ENCODE assay signal across 24 cellular contexts in the genomic region with DNA sequence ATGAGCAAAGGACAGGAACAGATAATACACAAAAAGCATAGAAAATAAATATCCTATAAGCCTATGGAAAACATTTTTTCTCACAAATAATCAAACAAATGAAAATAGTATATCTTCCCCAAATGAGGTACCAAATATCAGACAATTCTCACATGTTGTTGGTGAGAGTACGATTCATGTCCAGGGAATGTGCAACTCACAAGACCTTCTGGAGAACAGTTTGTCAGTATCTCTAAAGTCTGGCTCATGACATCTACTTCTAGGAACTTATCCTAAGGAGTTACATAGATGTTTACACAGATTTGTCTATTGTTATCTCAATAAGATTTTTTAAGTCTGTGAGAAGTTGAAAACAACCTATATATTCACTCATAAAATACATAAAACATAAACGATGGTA.
A peak's percentile ranks its signal among the peaks of the same experiment; 100 is the strongest.
DNase-seq lines count a peak whose midpoint lies in the region; ATAC-seq, FAIRE-seq and TF ChIP-seq lines count a peak whose summit lies in the region.
"Had no signal": no experiment of that assay in that cellular context is flagged by ENCODE, and none has a peak within 500 bp of the region (broad histone marks: within the 10 kb centered on the region; RNA-seq: fewer than 3 reads in every experiment).

No MANE protein-coding gene starts in this region.

- FAIRE-seq in G401.6 (lab: Jason Lieb, UNC), result peak; percentile 79

- ATAC-seq in GM21423 (IDR thresholded peaks at IDR 0.05; ENCODE audit: unreplicated experiment) (no peak), HG03565 (IDR thresholded peaks at IDR 0.05; ENCODE audit: unreplicated experiment) (no peak)
- ATAC-seq: activated T-cell treated with anti-CD3 and anti-CD28 coated beads, Interleukin-2, amount 50 U/mL, for 4 hours; foreskin keratinocyte; left lung; right lobe of liver had no signal

- peak; percentile 72 for DNase-seq in amniotic epithelial cell (ENCODE audit: low read depth)
- DNase-seq in fibroblast of villous mesenchyme (ENCODE audit: low read depth), result peak; percentile 56
- DNase-seq in putamen (ENCODE audit: low spot score), result no peak
- no peak for DNase-seq in GM19240 (ENCODE audit: insufficient read length, low spot score)
- DNase-seq: activated CD4-positive, alpha-beta T cell treated with anti-CD3 and anti-CD28 coated beads for 4 hours; activated T-cell treated with anti-CD3 and anti-CD28 coated beads, Interleukin-2, amount 50 U/mL, for 4 hours; adrenal gland; CD8-positive, alpha-beta memory T cell; foreskin keratinocyte; GF-D8; H9; hippocampal formation; immature natural killer cell; left lung; NCI-H1092 treated with DMSO at 0.1 percent for 48 hours; NCI-H2029; NCI-H2227 treated with DMSO at 0.1 percent for 48 hours; NCI-H82; nephron progenitor cell; right lobe of liver had no signal

- TF ChIP-seq CTCF in fibroblast of villous mesenchyme (IDR thresholded peaks at IDR 0.05; ENCODE audit: insufficient read depth, low read depth, low read length), result no peak

- no peak overlapping the region for H3K4me3 ChIP-seq in fibroblast of villous mesenchyme (ENCODE audit: low read depth, low read length)
- H3K4me3 ChIP-seq: adrenal gland, cardiac muscle cell, left lung, right lobe of liver had no signal

Comparison
In these comparisons a context has a peak if more than half of its experiments do, and no peak if none do; other contexts are left out.
1. DNase-seq: peak in amniotic epithelial cell (single experiment) and fibroblast of villous mesenchyme (single experiment); none in putamen (single experiment) and GM19240 (single experiment).